14 cellular contexts compared by ENCODE assay signal in genomic region chr2:222714361-222715256, GRCh38. TPM values are rescaled to one million over a fixed set of nuclear protein-coding genes. Genes with fewer than 3 reads are reported as not detected.
DNase-seq lines count a peak whose midpoint lies in the region; ATAC-seq and TF ChIP-seq lines count a peak whose summit lies in the region.
"Had no signal": no experiment of that assay in that cellular context is flagged by ENCODE, and none has a peak within 500 bp of the region (broad histone marks: within the 10 kb centered on the region; RNA-seq: fewer than 3 reads in every experiment).

No MANE protein-coding gene starts in this region.

- intact Hi-C loops in thyroid gland (cut with DNase I), result no loop called here

- no peaks in the 10 kb centered on the region for H3K9me3 ChIP-seq in lung (ENCODE audit: control insufficient read depth in 2 of 2, insufficient read depth in 1 of 2, low read length in 1 of 2)
- no peaks in the 10 kb centered on the region for H3K9me3 ChIP-seq in thyroid gland
- H3K9me3 ChIP-seq: breast epithelium, MG63 had no signal

- ATAC-seq in lung (ENCODE audit: insufficient read depth, low FRiP score), result peak; percentile 60
- ATAC-seq: SK-N-SH treated with all-trans-retinoic acid at 6 μM for 48 hours, WTC11 had no signal

- TF ChIP-seq POLR2A in thyroid gland (IDR thresholded peaks at IDR 0.05), result no peak

- peaks cover 2 to 7% of the 10 kb centered on the region in 2 donors for H3K4me1 ChIP-seq in lung (ENCODE audit: control insufficient read depth in 2 of 2, insufficient read depth in 2 of 2, low read length in 2 of 2)
- H3K4me1 ChIP-seq in thyroid gland, result peaks cover 17 to 20% of the 10 kb centered on the region in 2 donors
- H3K4me1 ChIP-seq: breast epithelium had no signal

- H3K27me3 ChIP-seq in lung (ENCODE audit: control insufficient read depth, insufficient read depth) (no peaks in the 10 kb centered on the region), thyroid gland (no peaks in the 10 kb centered on the region)
- H3K27me3 ChIP-seq: breast epithelium, MG63 had no signal

- H3K36me3 ChIP-seq in lung (ENCODE audit: control insufficient read depth in 2 of 2, insufficient read depth in 2 of 2, low read length in 2 of 2) (no peaks in the 10 kb centered on the region), thyroid gland (no peaks in the 10 kb centered on the region)
- H3K36me3 ChIP-seq: breast epithelium, MG63 had no signal

- 53 to 75% methylated on average over 8 of the region's 8 CpGs for WGBS in lung, 2 donors
- 23 to 29% methylated on average over 8 of the region's 8 CpGs for WGBS in thyroid gland, 2 donors

- TF ChIP-seq CTCF in coronary artery (IDR thresholded peaks at IDR 0.05) (no peak), lung (IDR thresholded peaks at IDR 0.05; ENCODE audit: control extremely low read depth, extremely low read depth) (no peak), thyroid gland (IDR thresholded peaks at IDR 0.05) (no peak)

- peak overlapping the region; percentile 84 to 87 for H3K27ac ChIP-seq in coronary artery
- peak overlapping the region in 1 of 2 donors; percentile 75 for H3K27ac ChIP-seq in lung (ENCODE audit: low read depth in 1 of 2, low read length in 1 of 2)
- H3K27ac ChIP-seq in thyroid gland, result peak overlapping the region; percentile 34 to 90 (median 80)
- H3K27ac ChIP-seq: epithelial cell of prostate had no signal

- DNase-seq in NCI-H524 treated with DMSO at 0.1 percent for 48 hours (lab: John Stamatoyannopoulos, UW), result peak; percentile 84
- no peak for DNase-seq in coronary artery (ENCODE audit: low spot score)
- no peak for DNase-seq in lung (ENCODE audit: low spot score)
- peak; percentile 64 to 69 for DNase-seq in thyroid gland
- no peak for DNase-seq in DMS 273 treated with DMSO at 0.1 percent for 48 hours (lab: John Stamatoyannopoulos, UW)
- DNase-seq in ecto neural progenitor cell (ENCODE audit: low spot score), result no peak
- no peak for DNase-seq in H4 (ENCODE audit: low spot score)
- DNase-seq: immature natural killer cell, MG63 had no signal

- H3K4me3 ChIP-seq in coronary artery (no peak overlapping the region), lung (no peak overlapping the region), thyroid gland (replicated peaks in 1 of 3) (no peak overlapping the region)
- H3K4me3 ChIP-seq: breast epithelium, MG63 had no signal

RNA-seq across cellular contexts. Expression of gene MOGAT1, which starts 43.2 kb away (rescaled TPM):
- total RNA-seq in lung, result 1 to 10 TPM in 1 of 2 donors, not detected in 1; 1.7 TPM
- polyA plus RNA-seq in lung, result under 1 TPM; 0.08 to 0.18 TPM
- total RNA-seq in thyroid gland, result not detected
- total RNA-seq in H4 (2014; rRNA removed; shearing (Covaris generic)), result not detected in 2 replicates
- total RNA-seq: neural crest cell had no signal
- polyA plus RNA-seq: immature natural killer cell had no signal

RNA-seq across cellular contexts. Expression of gene FARSB, which starts 58.7 kb away (rescaled TPM):
- 10 to 100 TPM in 1 of 2 donors, 1 to 10 TPM in 1; 9.5 to 17.0 TPM for total RNA-seq in lung
- polyA plus RNA-seq in lung, result 10 to 100 TPM; 15.5 TPM
- 10 to 100 TPM; 12.9 to 16.0 (median 13.8) TPM for total RNA-seq in thyroid gland
- 33.2 and 46.4 TPM in 2 replicates for total RNA-seq in H4 (2014; rRNA removed; shearing (Covaris generic))

Comparison
In these comparisons a context has a peak if more than half of its experiments do, and no peak if none do; other contexts are left out.
1. DNase-seq: peak in NCI-H524 treated with DMSO at 0.1 percent for 48 hours (single experiment) and thyroid gland (2 of 2); none in coronary artery (single experiment), lung (single experiment), DMS 273 treated with DMSO at 0.1 percent for 48 hours (single experiment), ecto neural progenitor cell (single experiment) and H4 (single experiment).